Comparison of ENCODE assay signal across 19 cellular contexts in the genomic region with DNA sequence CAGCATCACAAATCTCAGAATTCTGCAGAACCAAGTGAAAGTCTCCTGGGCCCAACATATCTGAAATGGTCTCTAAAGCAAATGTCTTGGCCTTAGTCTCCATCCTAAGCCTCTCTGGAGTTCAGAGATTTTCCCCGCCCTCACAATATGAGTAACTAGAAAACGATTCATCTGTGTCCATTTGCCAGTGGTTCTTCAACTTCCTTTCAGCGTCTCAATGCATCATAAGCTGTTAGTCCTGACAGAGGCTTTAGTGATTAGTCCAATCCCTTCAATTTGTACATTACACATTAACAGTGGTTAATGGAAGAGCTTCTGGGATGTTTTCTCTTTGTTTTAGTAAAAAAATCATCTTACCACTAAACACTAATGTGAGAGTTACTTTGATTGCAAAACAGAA. TPM values are rescaled to one million over a fixed set of nuclear protein-coding genes. Genes with fewer than 3 reads are reported as not detected.
DNase-seq lines count a peak whose midpoint lies in the region; ATAC-seq, FAIRE-seq and TF ChIP-seq lines count a peak whose summit lies in the region.
"Had no signal": no experiment of that assay in that cellular context is flagged by ENCODE, and none has a peak within 500 bp of the region (broad histone marks: within the 10 kb centered on the region; RNA-seq: fewer than 3 reads in every experiment).

No MANE protein-coding gene starts in this region.

- WGBS in IMR-90 (ENCODE audit: extremely low coverage in 2 of 2, insufficient read length in 1 of 2), 2 experiments = no CpG with 5 or more reads among the region's 3 CpGs

- CTCF ChIA-PET in IMR-90 (lab: Yijun Ruan, JAX) = interaction anchor here (0.6 to 0.7 kb wide), 2 partner anchors 150 to 593 kb away, joined by 4 to 5 read pairs; no protein-coding TSS in a partner anchor

- no peak overlapping the region for H3K18ac ChIP-seq in IMR-90 (ENCODE audit: low read depth, low read length)

- H3K23ac ChIP-seq in IMR-90 (ENCODE audit: low read depth, low read length) = no peak overlapping the region

- no peaks in the 10 kb centered on the region for H3K9me3 ChIP-seq in IMR-90 (ENCODE audit: control insufficient read depth, insufficient read depth, low read length)

- no peak overlapping the region for H2BK15ac ChIP-seq in IMR-90 (ENCODE audit: low read depth, low read length)

- no peak overlapping the region for H2BK20ac ChIP-seq in IMR-90 (ENCODE audit: low read depth, low read length)

- peaks cover 4% of the 10 kb centered on the region for H3K36me3 ChIP-seq in IMR-90 (ENCODE audit: control insufficient read depth, insufficient read depth, low read length)
- H3K36me3 ChIP-seq in bronchial epithelial cell (ENCODE audit: control insufficient read depth, insufficient read depth, low read length) = peaks cover 8% of the 10 kb centered on the region

- H2AFZ ChIP-seq in IMR-90 (replicated peaks; ENCODE audit: low read length, poor library complexity) = no peak overlapping the region
- H2AFZ ChIP-seq: PC-9 had no signal

- H3K27ac ChIP-seq in IMR-90 (ENCODE audit: insufficient read depth, low read length) = no peak overlapping the region
- H3K27ac ChIP-seq: C4-2B, PC-9 had no signal

- H3K4me2 ChIP-seq in IMR-90 (ENCODE audit: low read depth, low read length) = no peak overlapping the region
- H3K4me2 ChIP-seq: PC-9 had no signal

- H3K79me1 ChIP-seq in IMR-90 (ENCODE audit: low read depth in 1 of 2, low read length in 2 of 2) = no peaks in the 10 kb centered on the region

- no peak overlapping the region for H4K8ac ChIP-seq in IMR-90 (ENCODE audit: low read depth in 2 of 2, low read length in 2 of 2)

- intact Hi-C loops in IMR-90 (cut with micrococcal nuclease) = loop anchor here (10.0 kb wide), 1 partner anchor 361 kb away; no protein-coding TSS in a partner anchor

- peak overlapping the region; percentile 32; the same call in 1 of the 2 replicates for H3K56ac ChIP-seq in IMR-90 (ENCODE audit: extremely low read depth, insufficient read depth, low read length)

- no peak overlapping the region for H3K4me3 ChIP-seq in IMR-90 (ENCODE audit: insufficient read depth, low read depth, low read length)
- no peak overlapping the region for H3K4me3 ChIP-seq in bronchial epithelial cell (ENCODE audit: low read depth, low read length)
- H3K4me3 ChIP-seq: PC-9, skin epidermis had no signal

- no peaks in the 10 kb centered on the region for H3K27me3 ChIP-seq in IMR-90 (ENCODE audit: control insufficient read depth, insufficient read depth, low read length)
- no peaks in the 10 kb centered on the region for H3K27me3 ChIP-seq in bronchial epithelial cell (ENCODE audit: control insufficient read depth, insufficient read depth, low read length)

- H3K14ac ChIP-seq in IMR-90 (replicated peaks; ENCODE audit: low read depth, low read length) = no peak overlapping the region

- H3K9me1 ChIP-seq in IMR-90 (ENCODE audit: insufficient read depth, low read length) = peaks cover 10% of the 10 kb centered on the region; the same call in 1 of the 2 replicates

- in situ Hi-C loops in IMR-90 (cut with MboI; ENCODE audit: low sequenced_read_pairs) = no loop called here

- H3K4ac ChIP-seq in IMR-90 (ENCODE audit: low read depth, low read length) = 0 out of 2 replicates have a peak overlapping the region, but pooled peaks have one; percentile 5

- no peak for FAIRE-seq in bronchial epithelial cell (lab: Jason Lieb, UNC)

- no peaks in the 10 kb centered on the region for H4K20me1 ChIP-seq in IMR-90 (ENCODE audit: insufficient read depth, low read length)

- H2AK5ac ChIP-seq in IMR-90 (ENCODE audit: low read depth, low read length) = no peak overlapping the region

- H4K91ac ChIP-seq in IMR-90 (ENCODE audit: insufficient read depth, low read depth, low read length) = no peak overlapping the region

- no TSS peak for BruUV-seq in IMR-90 (replicated peaks; lab: Mats Ljungman, UMichigan)

- H2AK9ac ChIP-seq in IMR-90 (replicated peaks; ENCODE audit: low read depth, low read length, poor library complexity) = no peak overlapping the region

- H2BK120ac ChIP-seq in IMR-90 (ENCODE audit: low read depth, low read length) = no peak overlapping the region

- peak; percentile 78 for DNase-seq in AG20443 (ENCODE audit: low spot score)
- peak; percentile 63 for DNase-seq in IMR-90
- peak; percentile 48 for DNase-seq in bronchial epithelial cell (ENCODE audit: low read depth)
- DNase-seq in kidney glomerular epithelial cell (lab: John Stamatoyannopoulos, UW) = peak; percentile 58
- DNase-seq in NCI-H748 (lab: John Stamatoyannopoulos, UW; ENCODE audit: unreplicated experiment) = no peak
- DNase-seq: foreskin melanocyte, GF-D8, H9, islet precursor cell, natural killer cell, NCI-H2227 treated with DMSO at 0.1 percent for 48 hours, PC-9 had no signal

- no peak overlapping the region for H2BK5ac ChIP-seq in IMR-90 (ENCODE audit: low read depth, low read length, poor library complexity, severe bottlenecking)

- TF ChIP-seq CTCF in IMR-90 (conservative IDR thresholded peaks at IDR 0.05; ENCODE audit: low read depth, low read length) (no peak), bronchial epithelial cell (IDR thresholded peaks at IDR 0.05; ENCODE audit: insufficient read depth, low read length, severe bottlenecking) (no peak)

- TF ChIP-seq POLR2A in IMR-90 (IDR thresholded peaks at IDR 0.05; ENCODE audit: low read depth, low read length) = no peak

- peaks cover 7% of the 10 kb centered on the region for H3K4me1 ChIP-seq in IMR-90 (ENCODE audit: control insufficient read depth, insufficient read depth, low read length)

- H4K5ac ChIP-seq in IMR-90 (ENCODE audit: low read depth, low read length) = 0 out of 2 replicates have a peak overlapping the region, but pooled peaks have one; percentile 34

- no peak overlapping the region for H3K9ac ChIP-seq in IMR-90 (ENCODE audit: low read depth, low read length)

- dilution Hi-C loops in IMR-90 (cut with HindIII; ENCODE audit: low sequenced_read_pairs, unreplicated experiment) = no loop called here

- TF ChIP-seq RAD21 in IMR-90 (IDR thresholded peaks at IDR 0.05; ENCODE audit: low read length) = no peak

- ATAC-seq in IMR-90 (ENCODE audit: low read depth) (peak; percentile 81), GM18517 (IDR thresholded peaks at IDR 0.05; ENCODE audit: unreplicated experiment) (no peak), GM19452 (IDR thresholded peaks at IDR 0.05; ENCODE audit: unreplicated experiment) (no peak), GM19467 (IDR thresholded peaks at IDR 0.05; ENCODE audit: unreplicated experiment) (no peak)
- ATAC-seq: natural killer cell had no signal

- POLR2A ChIA-PET in IMR-90 (lab: Charles Lee; ENCODE audit: unreplicated experiment) = no interaction called here

TF ChIP-seq in IMR-90, 13 proteins besides CTCF, POLR2A, EP300 and RAD21:
- no peak for TF ChIP-seq MAZ (IDR thresholded peaks at IDR 0.05; ENCODE audit: borderline replicate concordance, low read depth, low read length)
- TF ChIP-seq CEBPB (IDR thresholded peaks at IDR 0.05; ENCODE audit: low read depth, low read length) = 0 out of 2 replicates have a peak, but pooled peaks have one; percentile 30

RNA-seq across cellular contexts. Expression of a gene that starts 17.4 kb away (rescaled TPM):
- total RNA-seq in IMR-90 (2012; rRNA removed) (123 and 210 TPM in 2 replicates), bronchial epithelial cell (154 and 191 TPM in 2 replicates)
- 272 and 273 TPM in 2 replicates for polyA plus RNA-seq in IMR-90 (2012; rRNA removed)
- 197 and 369 TPM in 2 replicates for polyA plus RNA-seq in IMR-90 (2012; cell fraction: cytosol; rRNA removed)
- polyA plus RNA-seq in IMR-90 (2012; cell fraction: nucleus; rRNA removed; ENCODE audit: low replicate concordance) = 66.2 and 72.0 TPM in 2 replicates

RNA-seq across cellular contexts. Expression of a gene that starts 17.9 kb away (rescaled TPM):
- total RNA-seq in IMR-90 (2012; rRNA removed) (5.4 and 9.2 TPM in 2 replicates), bronchial epithelial cell (8.6 and 11.3 TPM in 2 replicates)
- 25.7 and 25.8 TPM in 2 replicates for polyA plus RNA-seq in IMR-90 (2012; rRNA removed)
- polyA plus RNA-seq in IMR-90 (2012; cell fraction: cytosol; rRNA removed) = 2.7 and 5.1 TPM in 2 replicates
- polyA plus RNA-seq in IMR-90 (2012; cell fraction: nucleus; rRNA removed; ENCODE audit: low replicate concordance) = 1.3 and 5.5 TPM in 2 replicates

RNA-seq across cellular contexts. Expression of a gene that starts 49.7 kb away (rescaled TPM):
- total RNA-seq in IMR-90 (2012; rRNA removed) = not detected in 2 replicates
- not detected in 2 replicates for polyA plus RNA-seq in IMR-90 (2012; rRNA removed)
- not detected in 2 replicates for polyA plus RNA-seq in IMR-90 (2012; cell fraction: cytosol; rRNA removed)
- 0.02 TPM in 1 of 2 replicates, not detected in the other for polyA plus RNA-seq in IMR-90 (2012; cell fraction: nucleus; rRNA removed; ENCODE audit: low replicate concordance)
- total RNA-seq in bronchial epithelial cell = under 0.01 TPM in 1 of 2 replicates, not detected in the other
- total RNA-seq: activated T-helper 2 cell treated with anti-CD3 and anti-CD28 coated beads, Interferon-gamma antibody, Interleukin-2, Interleukin-4, amounts not matched to agents 10 μg/mL and 5 μg/mL and 100 μg/mL, durations not matched to agents 14 hours and 24 hours and 36 hours; T-helper 2 cell treated with Interferon-gamma antibody and Interleukin-4, amounts not matched to agents 100 ng/mL and 5 ng/mL, for 36 hours had no signal
